8 cellular contexts compared by ENCODE assay signal in the genomic region with DNA sequence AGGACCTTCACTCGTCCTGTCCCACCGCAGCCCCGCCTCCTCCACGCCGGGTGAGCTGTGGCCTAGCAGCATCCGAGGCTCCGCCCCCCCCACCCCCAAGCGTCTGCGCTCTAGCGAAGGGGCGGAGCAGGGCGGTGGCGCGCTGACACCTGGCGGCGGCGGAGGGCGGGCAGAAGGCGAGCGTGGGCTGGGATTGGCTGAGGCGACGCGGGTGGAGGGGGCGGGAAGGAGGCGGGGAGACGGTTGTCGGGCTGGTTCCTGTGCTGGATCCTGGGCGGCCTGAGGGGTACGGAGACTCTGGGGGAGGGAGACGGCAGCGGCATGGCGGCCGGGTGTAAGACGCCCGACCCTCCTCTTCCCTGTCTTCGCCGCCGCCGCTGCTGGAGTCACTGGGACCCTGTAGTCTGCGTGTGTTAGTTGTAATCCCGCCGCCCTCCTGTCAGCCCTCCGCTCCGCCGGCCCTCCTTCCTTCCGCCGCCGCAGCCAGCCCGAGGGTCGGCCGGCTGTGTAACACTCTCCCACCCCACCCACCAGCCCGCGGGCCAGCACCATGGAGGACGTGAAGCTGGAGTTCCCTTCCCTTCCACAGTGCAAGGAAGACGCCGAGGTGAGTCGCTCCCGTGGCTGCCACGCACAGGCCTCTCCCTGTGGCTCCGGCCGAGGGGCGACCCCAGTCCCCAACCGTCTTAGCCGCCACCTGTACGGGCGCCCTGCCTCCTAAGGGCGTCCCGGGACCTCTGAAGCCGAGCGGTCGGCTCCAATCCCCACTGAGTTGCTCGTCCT.
DNase-seq lines count a peak whose midpoint lies in the region; ATAC-seq and TF ChIP-seq lines count a peak whose summit lies in the region.

A gene with protein sequence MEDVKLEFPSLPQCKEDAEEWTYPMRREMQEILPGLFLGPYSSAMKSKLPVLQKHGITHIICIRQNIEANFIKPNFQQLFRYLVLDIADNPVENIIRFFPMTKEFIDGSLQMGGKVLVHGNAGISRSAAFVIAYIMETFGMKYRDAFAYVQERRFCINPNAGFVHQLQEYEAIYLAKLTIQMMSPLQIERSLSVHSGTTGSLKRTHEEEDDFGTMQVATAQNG (plus strand): TSS at position 242 of the 783 bp plus-strand sequence. CDS start 309 bp downstream, at position 551.

- ATAC-seq in HG03378 (IDR thresholded peaks at IDR 0.05; ENCODE audit: unreplicated experiment): peak; percentile 88
- peak; percentile 95 for ATAC-seq in activated CD4-positive, CD25-positive, alpha-beta regulatory T cell treated with anti-CD3 and anti-CD28 coated beads, Interleukin-2, amount 50 U/mL, for 24 hours

- peak; percentile 90 for TF ChIP-seq POLR2A in GM19099 (IDR thresholded peaks at IDR 0.05; ENCODE audit: extremely low read depth, insufficient read length, low read depth)

- DNase-seq in AG20443 (ENCODE audit: low spot score): peak; percentile 98
- DNase-seq in NCI-H446 treated with DMSO at 0.1 percent for 48 hours (lab: John Stamatoyannopoulos, UW): peak; percentile 93
- peak; percentile 98 for DNase-seq in cerebellar cortex (ENCODE audit: low spot score)
- DNase-seq in islet precursor cell: peak; percentile 100
- peak; percentile 99 for DNase-seq in stimulated activated CD4-positive, alpha-beta T cell treated with anti-CD3 and anti-CD28 coated beads, Interleukin-12 subunit alpha, Interleukin-12 subunit beta, amount 100 ng/mL, for 4 hours

Comparison
In these comparisons a context has a peak if more than half of its experiments do, and no peak if none do; other contexts are left out.
1. Peak in every context shown above with its lines: DNase-seq and ATAC-seq.